Comparison of ENCODE assay signal across 20 cellular contexts in the genomic region with DNA sequence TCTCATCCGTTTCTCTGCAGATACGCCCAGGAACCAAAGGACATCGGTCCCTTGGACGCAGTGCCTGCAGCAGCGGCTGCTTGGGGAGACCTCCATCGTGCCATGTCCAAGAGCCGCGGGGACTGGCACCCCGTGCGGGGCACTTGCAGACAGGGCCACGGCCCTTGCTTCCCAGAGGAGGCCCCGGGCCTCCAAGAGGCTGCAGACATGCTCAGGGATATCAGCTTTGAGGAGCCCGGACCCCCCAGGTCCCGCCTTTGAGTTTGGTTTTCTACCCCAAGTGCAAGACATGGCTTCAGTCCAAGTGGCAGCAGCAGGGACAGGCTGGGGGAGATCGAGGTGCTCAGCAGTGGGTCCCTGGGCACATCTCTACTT.
"Had no signal": no experiment of that assay in that cellular context is flagged by ENCODE, and none has a peak within 500 bp of the region (broad histone marks: within the 10 kb centered on the region; RNA-seq: fewer than 3 reads in every experiment).

No MANE protein-coding gene starts in this region.

- H3K9me3 ChIP-seq: prostate gland, right atrium auricular region, testis had no signal

- DNase-seq: activated B cell treated with CpG ODN at 0.5 μM for 24 hours; activated CD4-positive, alpha-beta memory T cell treated with anti-CD3 and anti-CD28 coated beads, Interleukin-2, amount 10 ng/mL, durations not matched to agents 7 days and 5 days; activated CD4-positive, alpha-beta T cell treated with anti-CD3 and anti-CD28 coated beads for 4 hours; activated CD8-positive, alpha-beta memory T cell treated with anti-CD3 and anti-CD28 coated beads, Interleukin-2, amount 10 ng/mL, durations not matched to agents 7 days and 5 days; foreskin fibroblast; hypothalamus; mammary epithelial cell; midbrain; stimulated activated CD4-positive, alpha-beta T cell treated with anti-CD3 and anti-CD28 coated beads, Interleukin-15, amount 100 ng/mL, for 24 hours; stimulated activated CD4-positive, alpha-beta T cell treated with anti-CD3 and anti-CD28 coated beads, Interleukin-2, amount 100 ng/mL, for 48 hours; testis had no signal

- H3K36me3 Mint-ChIP-seq: activated CD8-positive, alpha-beta memory T cell treated with anti-CD3 and anti-CD28 coated beads, Interleukin-2, amount 10 ng/mL, durations not matched to agents 7 days and 5 days; activated naive CD8-positive, alpha-beta T cell; type B pancreatic cell had no signal

- H3K4me3 Mint-ChIP-seq: activated B cell treated with CpG ODN at 0.5 μM for 24 hours; activated CD4-positive, alpha-beta memory T cell treated with anti-CD3 and anti-CD28 coated beads, Interleukin-2, amount 10 ng/mL, durations not matched to agents 7 days and 5 days; activated CD8-positive, alpha-beta memory T cell treated with anti-CD3 and anti-CD28 coated beads, Interleukin-2, amount 10 ng/mL, durations not matched to agents 7 days and 5 days; activated naive CD8-positive, alpha-beta T cell; neural crest cell; type B pancreatic cell had no signal

- FAIRE-seq: keratinocyte had no signal

- H3K36me3 ChIP-seq: prostate gland, right atrium auricular region had no signal

- H3K27ac ChIP-seq: dorsolateral prefrontal cortex, epithelial cell of prostate, prostate gland, right atrium auricular region, testis had no signal

- H3K4me1 ChIP-seq: prostate gland had no signal

- ATAC-seq: activated CD8-positive, alpha-beta memory T cell treated with anti-CD3 and anti-CD28 coated beads, Interleukin-2, amount 10 ng/mL, durations not matched to agents 7 days and 5 days; left lobe of liver had no signal

- H3K27ac Mint-ChIP-seq: activated B cell treated with CpG ODN at 0.5 μM for 24 hours; activated CD4-positive, alpha-beta memory T cell treated with anti-CD3 and anti-CD28 coated beads, Interleukin-2, amount 10 ng/mL, durations not matched to agents 7 days and 5 days; activated CD8-positive, alpha-beta memory T cell treated with anti-CD3 and anti-CD28 coated beads, Interleukin-2, amount 10 ng/mL, durations not matched to agents 7 days and 5 days; activated naive CD8-positive, alpha-beta T cell; type B pancreatic cell had no signal

- H3K27me3 ChIP-seq: dorsolateral prefrontal cortex, right atrium auricular region, testis had no signal

- H3K27me3 Mint-ChIP-seq: activated B cell treated with CpG ODN at 0.5 μM for 24 hours; activated CD4-positive, alpha-beta memory T cell treated with anti-CD3 and anti-CD28 coated beads, Interleukin-2, amount 10 ng/mL, durations not matched to agents 7 days and 5 days; activated CD8-positive, alpha-beta memory T cell treated with anti-CD3 and anti-CD28 coated beads, Interleukin-2, amount 10 ng/mL, durations not matched to agents 7 days and 5 days; activated naive CD8-positive, alpha-beta T cell; type B pancreatic cell had no signal

- H3K4me3 ChIP-seq: dorsolateral prefrontal cortex, prostate gland, right atrium auricular region, testis had no signal

- H3K9me3 Mint-ChIP-seq: activated B cell treated with CpG ODN at 0.5 μM for 24 hours; activated CD4-positive, alpha-beta memory T cell treated with anti-CD3 and anti-CD28 coated beads, Interleukin-2, amount 10 ng/mL, durations not matched to agents 7 days and 5 days; neural crest cell; type B pancreatic cell had no signal
